Comparison of ENCODE assay signal across 8 cellular contexts in the genomic region with DNA sequence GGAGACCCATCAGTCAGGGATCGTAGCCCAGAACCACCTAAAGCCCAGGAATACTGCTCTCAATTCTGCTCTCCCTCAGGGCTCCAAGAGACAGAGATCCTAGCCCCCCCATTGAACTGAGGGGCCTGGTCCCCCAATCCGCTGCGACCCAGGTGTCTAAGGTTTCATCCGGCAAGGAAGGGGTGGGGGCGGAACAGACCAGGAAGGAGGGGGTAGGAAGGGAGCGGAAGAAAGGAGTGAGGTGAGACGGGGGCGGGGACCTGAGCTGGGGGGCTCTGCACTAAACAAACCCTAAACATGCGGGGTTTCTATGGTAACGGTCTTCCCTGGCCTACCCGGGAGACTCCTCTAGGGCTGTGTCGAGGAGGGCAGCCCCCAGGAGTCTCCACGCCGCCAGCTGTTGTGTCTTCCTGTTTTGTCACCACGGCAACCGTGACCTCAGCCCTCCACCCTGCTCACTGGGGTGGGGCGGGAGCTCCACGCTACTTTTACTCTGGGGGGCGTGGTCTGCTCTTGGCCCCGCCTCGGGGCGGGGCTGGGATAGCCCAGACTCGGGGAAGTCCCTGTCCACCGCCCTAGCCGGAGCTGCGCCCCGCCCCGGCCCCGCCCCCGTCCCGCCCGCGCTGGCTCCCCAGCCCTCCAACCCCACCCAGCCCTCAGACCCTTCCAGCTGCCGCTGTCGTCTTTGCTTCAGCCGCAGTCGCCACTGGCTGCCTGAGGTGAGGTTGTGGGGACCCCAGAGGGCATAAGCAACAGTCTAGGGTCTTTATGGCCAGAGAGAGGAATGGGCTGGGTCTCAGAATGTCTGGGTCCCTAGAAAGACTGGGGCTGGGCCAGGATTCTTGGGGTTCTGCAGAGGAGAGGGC. TPM values are rescaled to one million over a fixed set of nuclear protein-coding genes. Genes with fewer than 3 reads are reported as not detected.
DNase-seq lines count a peak whose midpoint lies in the region; ATAC-seq and TF ChIP-seq lines count a peak whose summit lies in the region.

Gene MYADM (plus strand): TSS at position 659 of the 866 bp plus-strand sequence. CDS start 5,647 bp downstream, outside the sequence.

- H3K4me1 Mint-ChIP-seq in CD14-positive monocyte: peaks cover 49% of the 10 kb centered on the region
- H3K4me1 Mint-ChIP-seq in naive B cell: peaks cover 34 to 62% (median 53%) of the 10 kb centered on the region in 3 donors

- ATAC-seq in GM19351 (IDR thresholded peaks at IDR 0.05; ENCODE audit: unreplicated experiment) (peak; percentile 60), HG03520 (IDR thresholded peaks at IDR 0.05; ENCODE audit: unreplicated experiment) (peak; percentile 64), naive B cell (ENCODE audit: low read depth in 2 of 2) (peak; percentile 61 to 67)

- H3K27me3 Mint-ChIP-seq in CD14-positive monocyte (ENCODE audit: low read depth in 3 of 3): peaks cover 0 to 20% (median 18%) of the 10 kb centered on the region in 3 donors
- peaks cover 0 to 8% (median 5%) of the 10 kb centered on the region in 3 donors for H3K27me3 Mint-ChIP-seq in naive B cell

- DNase-seq in CD14-positive monocyte (ENCODE audit: low spot score) (peak; percentile 100), SHP77 (lab: John Stamatoyannopoulos, UW) (peak; percentile 93 to 96), fibroblast of mammary gland (ENCODE audit: low read depth) (peak; percentile 97), naive B cell (peak; percentile 100)
- DNase-seq in activated T-helper 9 cell treated with anti-CD3 and anti-CD28 coated beads, Interleukin-2, amount 50 U/mL, for 16 hours (ENCODE audit: low read depth): peak; percentile 99
- DNase-seq in stimulated activated CD8-positive, alpha-beta memory T cell treated with anti-CD3 and anti-CD28 coated beads, Interleukin-7, amount 100 ng/mL, for 48 hours (ENCODE audit: extremely low read depth in 1 of 2, low read depth in 1 of 2): peak; percentile 97 to 98

- intact Hi-C loops in CD14-positive monocyte (cut with micrococcal nuclease): loop anchor here in 1 of 2 donors (2.0 kb wide), 1 partner anchor 25 kb away; no protein-coding TSS in a partner anchor

- H3K9me3 Mint-ChIP-seq in CD14-positive monocyte (peaks cover 0 to 11% (median 1%) of the 10 kb centered on the region in 7 donors), naive B cell (no peaks in the 10 kb centered on the region)

- H3K4me3 Mint-ChIP-seq in CD14-positive monocyte (peak within 1 kb of the TSS; percentile 97 to 99), naive B cell (peak within 1 kb of the TSS; percentile 88 to 99 (median 96))

- peaks cover 11 to 21% of the 10 kb centered on the region in 2 donors for H3K36me3 Mint-ChIP-seq in CD14-positive monocyte
- peaks cover 5 to 16% of the 10 kb centered on the region in 2 donors for H3K36me3 Mint-ChIP-seq in naive B cell

- peak within 1 kb of the TSS; percentile 97 for H3K4me3 ChIP-seq in fibroblast of mammary gland (ENCODE audit: control insufficient read depth, low read depth, low read length)

- H3K27ac Mint-ChIP-seq in CD14-positive monocyte (peak within 1 kb of the TSS; percentile 98 to 100 (median 99)), naive B cell (peak within 1 kb of the TSS; percentile 100)

- TF ChIP-seq CTCF in CD14-positive monocyte (IDR thresholded peaks at IDR 0.05) (no peak), fibroblast of mammary gland (conservative IDR thresholded peaks at IDR 0.05; ENCODE audit: control insufficient read depth, insufficient read depth, low read depth, low read length) (no peak)

RNA-seq across cellular contexts. Expression of gene MYADM, which starts in this region (rescaled TPM):
- polyA plus RNA-seq in CD14-positive monocyte (100 to 1,000 TPM; 254 to 310 TPM), naive B cell (ENCODE audit: low read depth in 6 of 6) (10 to 100 TPM; 13.8 to 56.4 (median 34.9) TPM)

Comparison
In these comparisons a context has a peak if more than half of its experiments do, and no peak if none do; other contexts are left out.
1. Peak in every context shown above with its lines: DNase-seq, ATAC-seq and H3K4me3 ChIP-seq.
2. RNA of gene MYADM (polyA plus RNA-seq): 254 to 310 TPM in CD14-positive monocyte; 13.8 to 56.4 TPM in naive B cell; every median in the first group is over 4 times any median in the second.